ENCODE assay signal across 15 cellular contexts in genomic region chr19:16397791-16398529, GRCh38.
DNase-seq lines count a peak whose midpoint lies in the region; ATAC-seq, FAIRE-seq and TF ChIP-seq lines count a peak whose summit lies in the region.
"Had no signal": no experiment of that assay in that cellular context is flagged by ENCODE, and none has a peak within 500 bp of the region (broad histone marks: within the 10 kb centered on the region; RNA-seq: fewer than 3 reads in every experiment).

No MANE protein-coding gene starts in this region.

- H3K9me3 ChIP-seq in BLaER1 treated with 17β-estradiol and CSF1 and Interleukin-3, amounts not matched to agents 10 nM and 100 nM (replicated peaks in 1 of 11), result no peaks in the 10 kb centered on the region
- H3K9me3 ChIP-seq in kidney (ENCODE audit: control insufficient read depth in 1 of 2, low read length in 2 of 2), result no peaks in the 10 kb centered on the region
- H3K9me3 ChIP-seq in sigmoid colon, result no peaks in the 10 kb centered on the region

- H3K4me2 ChIP-seq in BLaER1 treated with 17β-estradiol and CSF1 and Interleukin-3, amounts not matched to agents 10 nM and 100 nM, result peak overlapping the region in 3 of 11 experiments; percentile 63 to 83 (median 78); a peak in 4 of 22 replicates

- no peak for FAIRE-seq in kidney (lab: Jason Lieb, UNC)
- FAIRE-seq: H1 had no signal

- H3K9ac ChIP-seq in BLaER1 treated with 17β-estradiol and CSF1 and Interleukin-3, amounts not matched to agents 10 nM and 100 nM, result peak overlapping the region in 1 of 11 experiments; percentile 60; a peak in 1 of 22 replicates
- H3K9ac ChIP-seq in kidney (ENCODE audit: low read length in 2 of 2), result no peak overlapping the region

- no peak for TF ChIP-seq EP300 in sigmoid colon (IDR thresholded peaks at IDR 0.05)

- WGBS in sigmoid colon, 2 donors, result 66 to 81% methylated on average over 15 of the region's 15 CpGs

- no peak for ATAC-seq in HG03139 (IDR thresholded peaks at IDR 0.05; ENCODE audit: unreplicated experiment)
- no peak for ATAC-seq in HG02610 (IDR thresholded peaks at IDR 0.05; ENCODE audit: unreplicated experiment)
- ATAC-seq: activated naive CD4-positive, alpha-beta T cell treated with anti-CD3 and anti-CD28 coated beads, Interleukin-2, amount 50 U/mL, for 72 hours had no signal

- TF ChIP-seq POLR2A in sigmoid colon (IDR thresholded peaks at IDR 0.05), result no peak

- H4K20me1 ChIP-seq in BLaER1 treated with 17β-estradiol and CSF1 and Interleukin-3, amounts not matched to agents 10 nM and 100 nM, result peaks cover 0 to 7% (median 3%) of the 10 kb centered on the region in 11 experiments; a peak in 6 of 22 replicates

- intact Hi-C loops in kidney (cut with DNase I) (no loop called here), sigmoid colon (cut with DNase I) (no loop called here)

- DNase-seq in astrocyte of the hippocampus (ENCODE audit: low read depth, low spot score) (peak; percentile 75), kidney (peak; percentile 49), sigmoid colon (no peak), occipital lobe (lab: John Stamatoyannopoulos, UW) (no peak), T-helper 1 cell (no peak)
- DNase-seq: activated CD4-positive, alpha-beta memory T cell treated with anti-CD3 and anti-CD28 coated beads for 36 hours; effector memory CD4-positive, alpha-beta T cell; NCI-H1417 treated with DMSO at 0.1 percent for 48 hours; NK-92 treated with Interleukin-12 subunit alpha and Interleukin-12 subunit beta, amount 100 ng/mL, for 24 hours; stimulated activated CD4-positive, alpha-beta T cell treated with anti-CD3 and anti-CD28 coated beads, Interleukin-4, amount 100 ng/mL, for 1 hour had no signal

- H3K36me3 ChIP-seq in BLaER1 treated with 17β-estradiol and CSF1 and Interleukin-3, amounts not matched to agents 10 nM and 100 nM, result peaks cover 56 to 95% (median 80%) of the 10 kb centered on the region in 11 experiments
- H3K36me3 ChIP-seq in kidney (ENCODE audit: control insufficient read depth in 1 of 2, insufficient read depth in 2 of 2, low read length in 2 of 2), result peaks cover 16 to 39% of the 10 kb centered on the region in 2 donors
- H3K36me3 ChIP-seq in sigmoid colon, result peaks cover 20 to 54% (median 23%) of the 10 kb centered on the region in 4 donors

- no peak for TF ChIP-seq CTCF in kidney (IDR thresholded peaks at IDR 0.05; ENCODE audit: borderline replicate concordance, extremely low read depth, insufficient read depth)
- TF ChIP-seq CTCF in sigmoid colon (IDR thresholded peaks at IDR 0.05), result no peak

- H3K4me1 ChIP-seq in BLaER1 treated with 17β-estradiol and CSF1 and Interleukin-3, amounts not matched to agents 10 nM and 100 nM, result peaks cover 13 to 45% (median 27%) of the 10 kb centered on the region in 10 experiments
- H3K4me1 ChIP-seq in kidney (ENCODE audit: control insufficient read depth in 1 of 2, insufficient read depth in 1 of 2, low read depth in 1 of 2, low read length in 2 of 2), result no peaks in the 10 kb centered on the region
- peaks cover 0 to 14% (median 5%) of the 10 kb centered on the region in 4 donors for H3K4me1 ChIP-seq in sigmoid colon

- H3K27me3 ChIP-seq in BLaER1 treated with 17β-estradiol and CSF1 and Interleukin-3, amounts not matched to agents 10 nM and 100 nM, result no peaks in the 10 kb centered on the region
- H3K27me3 ChIP-seq in sigmoid colon, result no peaks in the 10 kb centered on the region

- H3K27ac ChIP-seq in BLaER1 treated with 17β-estradiol and CSF1 and Interleukin-3, amounts not matched to agents 10 nM and 100 nM, result peak overlapping the region in 7 of 11 experiments; percentile 52 to 87 (median 69); a peak in 8 of 22 replicates
- H3K27ac ChIP-seq in kidney (ENCODE audit: low read depth in 2 of 2, low read length in 2 of 2) (no peak overlapping the region), sigmoid colon (peak overlapping the region; percentile 28 to 76 (median 36))

- H3K4me3 ChIP-seq in BLaER1 treated with 17β-estradiol and CSF1 and Interleukin-3, amounts not matched to agents 10 nM and 100 nM, result no peak overlapping the region
- H3K4me3 ChIP-seq in kidney (ENCODE audit: low read length in 2 of 2), result no peak overlapping the region
- H3K4me3 ChIP-seq in sigmoid colon, result no peak overlapping the region

Comparison
In these comparisons a context has a peak if more than half of its experiments do, and no peak if none do; other contexts are left out.
1. H3K27ac ChIP-seq: peak in BLaER1 treated with 17β-estradiol and CSF1 and Interleukin-3, amounts not matched to agents 10 nM and 100 nM (7 of 11) and sigmoid colon (4 of 4); none in kidney (0 of 2).
2. DNase-seq: peak in astrocyte of the hippocampus (single experiment) and kidney (single experiment); none in sigmoid colon (single experiment), occipital lobe (single experiment) and T-helper 1 cell (0 of 5).